In genomic region chr2:239442192-239442591, GRCh38 we compare ENCODE assay signal across 27 cellular contexts.
"Had no signal": no experiment of that assay in that cellular context is flagged by ENCODE, and none has a peak within 500 bp of the region (broad histone marks: within the 10 kb centered on the region; RNA-seq: fewer than 3 reads in every experiment).

No MANE protein-coding gene starts in this region.

- H3K9me3 ChIP-seq: breast epithelium, colonic mucosa, gastroesophageal sphincter, left lung, lower lobe of right lung, mucosa of descending colon, SK-N-SH, spleen, thoracic aorta had no signal

- H3K4me1 ChIP-seq: colonic mucosa had no signal

- ATAC-seq: activated T-helper 17 cell treated with anti-CD3 and anti-CD28 coated beads, Interleukin-2, amount 50 U/mL, for 72 hours; gastroesophageal sphincter; heart left ventricle; left lung; lower lobe of right lung; mucosa of descending colon; right cardiac atrium had no signal

- DNase-seq: activated CD4-positive, alpha-beta memory T cell treated with anti-CD3 and anti-CD28 coated beads, Interleukin-2, amount 10 ng/mL, durations not matched to agents 7 days and 5 days; activated CD4-positive, alpha-beta T cell treated with anti-CD3 and anti-CD28 coated beads for 1 hour; activated CD4-positive, alpha-beta T cell treated with anti-CD3 and anti-CD28 coated beads, Interleukin-2, amount 10 ng/mL, durations not matched to agents 7 days and 5 days; activated CD8-positive, alpha-beta memory T cell treated with anti-CD3 and anti-CD28 coated beads, Interleukin-2, amount 50 U/mL, for 48 hours; activated naive CD8-positive, alpha-beta T cell treated with anti-CD3 and anti-CD28 coated beads for 36 hours; colonic mucosa; effector memory CD4-positive, alpha-beta T cell; erythroblast; heart left ventricle; kidney glomerular epithelial cell; left lung; lower lobe of right lung; mesendoderm; mucosa of descending colon; posterior cingulate gyrus; SK-N-SH; spleen; stimulated activated naive CD4-positive, alpha-beta T cell treated with Interleukin-2 at 50 U/mL for 16 hours; SW 1271; T-helper 2 cell; trophoblast cell had no signal

- H3K27ac Mint-ChIP-seq: activated CD4-positive, alpha-beta memory T cell treated with anti-CD3 and anti-CD28 coated beads, Interleukin-2, amount 10 ng/mL, durations not matched to agents 7 days and 5 days; activated CD4-positive, alpha-beta T cell treated with anti-CD3 and anti-CD28 coated beads, Interleukin-2, amount 10 ng/mL, durations not matched to agents 7 days and 5 days; activated naive CD8-positive, alpha-beta T cell treated with anti-CD3 and anti-CD28 coated beads for 36 hours; activated T-cell treated with anti-CD3 and anti-CD28 coated beads, Interleukin-2, amount 50 U/mL, for 24 hours; activated T-helper 17 cell treated with anti-CD3 and anti-CD28 coated beads, Interleukin-2, amount 50 U/mL, for 72 hours had no signal

- H3K4me3 Mint-ChIP-seq: activated CD4-positive, alpha-beta memory T cell treated with anti-CD3 and anti-CD28 coated beads, Interleukin-2, amount 10 ng/mL, durations not matched to agents 7 days and 5 days; activated CD4-positive, alpha-beta T cell treated with anti-CD3 and anti-CD28 coated beads, Interleukin-2, amount 10 ng/mL, durations not matched to agents 7 days and 5 days had no signal

- H3K9me3 Mint-ChIP-seq: activated CD4-positive, alpha-beta memory T cell treated with anti-CD3 and anti-CD28 coated beads, Interleukin-2, amount 10 ng/mL, durations not matched to agents 7 days and 5 days; activated CD4-positive, alpha-beta T cell treated with anti-CD3 and anti-CD28 coated beads, Interleukin-2, amount 10 ng/mL, durations not matched to agents 7 days and 5 days; activated naive CD8-positive, alpha-beta T cell treated with anti-CD3 and anti-CD28 coated beads for 36 hours; activated T-cell treated with anti-CD3 and anti-CD28 coated beads, Interleukin-2, amount 50 U/mL, for 24 hours; activated T-helper 17 cell treated with anti-CD3 and anti-CD28 coated beads, Interleukin-2, amount 50 U/mL, for 72 hours had no signal

- H3K9ac ChIP-seq: SK-N-SH had no signal

- H3K27ac ChIP-seq: breast epithelium, colonic mucosa, gastroesophageal sphincter, heart left ventricle, left lung, spleen, thoracic aorta had no signal

- H3K4me3 ChIP-seq: breast epithelium, colonic mucosa, gastroesophageal sphincter, left lung, mucosa of descending colon had no signal

- H3K36me3 ChIP-seq: breast epithelium, colonic mucosa, gastroesophageal sphincter, heart left ventricle, left lung, lower lobe of right lung, spleen, thoracic aorta had no signal

- H3K36me3 Mint-ChIP-seq: activated naive CD8-positive, alpha-beta T cell treated with anti-CD3 and anti-CD28 coated beads for 36 hours had no signal

- H3K4me2 ChIP-seq: SK-N-SH had no signal
